In genomic region chr1:169594391-169594790, GRCh38 we compare ENCODE assay signal across 13 cellular contexts. TPM values are rescaled to one million over a fixed set of nuclear protein-coding genes. Genes with fewer than 3 reads are reported as not detected.
A peak's percentile ranks its signal among the peaks of the same experiment; 100 is the strongest.
DNase-seq lines count a peak whose midpoint lies in the region; ATAC-seq and TF ChIP-seq lines count a peak whose summit lies in the region.
"Had no signal": no experiment of that assay in that cellular context is flagged by ENCODE, and none has a peak within 500 bp of the region (broad histone marks: within the 10 kb centered on the region; RNA-seq: fewer than 3 reads in every experiment).

No MANE protein-coding gene starts in this region.

- no peak overlapping the region for H3K4me3 ChIP-seq in breast epithelium

- H3K27me3 Mint-ChIP-seq in activated T-cell treated with anti-CD3 and anti-CD28 coated beads, Interleukin-2, amount 50 U/mL, for 24 hours, result no peaks in the 10 kb centered on the region
- peaks cover 8% of the 10 kb centered on the region for H3K27me3 Mint-ChIP-seq in T-helper 2 cell treated with Interferon-gamma antibody and Interleukin-4, amounts not matched to agents 5 μg/mL and 100 μg/mL, for 36 hours (ENCODE audit: low read depth)
- H3K27me3 Mint-ChIP-seq: memory B cell had no signal

- ATAC-seq in GM21717 (IDR thresholded peaks at IDR 0.05; ENCODE audit: unreplicated experiment), result peak; percentile 65
- peak; percentile 98 for ATAC-seq in stimulated activated effector memory CD8-positive, alpha-beta T cell treated with anti-CD3 and anti-CD28 coated beads, Interleukin-12 subunit alpha, Interleukin-12 subunit beta, amount 100 ng/mL, for 72 hours

- no peak overlapping the region for H3K27ac ChIP-seq in breast epithelium

- no peaks in the 10 kb centered on the region for H3K9me3 ChIP-seq in breast epithelium
- H3K9me3 ChIP-seq: SK-N-SH had no signal

- peak; percentile 57 for DNase-seq in activated T-cell treated with anti-CD3 and anti-CD28 coated beads, Interleukin-2, amount 50 U/mL, for 24 hours
- DNase-seq in activated T-cell treated with anti-CD3 and anti-CD28 coated beads, Interleukin-2, amount 50 U/mL, for 1 hour, result no peak
- DNase-seq in T-helper 2 cell treated with Interferon-gamma antibody and Interleukin-4, amounts not matched to agents 5 μg/mL and 100 μg/mL, for 36 hours (ENCODE audit: low spot score), result peak; percentile 53
- no peak for DNase-seq in stimulated activated effector memory CD8-positive, alpha-beta T cell treated with anti-CD3 and anti-CD28 coated beads, Interleukin-12 subunit alpha, Interleukin-12 subunit beta, amount 100 ng/mL, for 72 hours (ENCODE audit: low spot score in 2 of 2)
- DNase-seq in ureter (ENCODE audit: low spot score) (no peak), NCI-H2196 treated with DMSO at 0.1 percent for 48 hours (lab: John Stamatoyannopoulos, UW; ENCODE audit: unreplicated experiment) (no peak), breast epithelium (ENCODE audit: low spot score in 2 of 2) (no peak)
- DNase-seq: DMS79, hippocampal formation, SK-N-SH had no signal

- H3K4me1 ChIP-seq in breast epithelium, result no peaks in the 10 kb centered on the region

- no peaks in the 10 kb centered on the region for H3K36me3 Mint-ChIP-seq in activated T-cell treated with anti-CD3 and anti-CD28 coated beads, Interleukin-2, amount 50 U/mL, for 24 hours (ENCODE audit: low read depth)
- no peaks in the 10 kb centered on the region for H3K36me3 Mint-ChIP-seq in T-helper 2 cell treated with Interferon-gamma antibody and Interleukin-4, amounts not matched to agents 5 μg/mL and 100 μg/mL, for 36 hours (ENCODE audit: low read depth)
- no peaks in the 10 kb centered on the region for H3K36me3 Mint-ChIP-seq in stimulated activated effector memory CD8-positive, alpha-beta T cell treated with anti-CD3 and anti-CD28 coated beads, Interleukin-12 subunit alpha, Interleukin-12 subunit beta, amount 100 ng/mL, for 72 hours
- H3K36me3 Mint-ChIP-seq: memory B cell had no signal

- H3K27ac Mint-ChIP-seq in activated T-cell treated with anti-CD3 and anti-CD28 coated beads, Interleukin-2, amount 50 U/mL, for 24 hours, result peak overlapping the region; percentile 87
- no peak overlapping the region for H3K27ac Mint-ChIP-seq in T-helper 2 cell treated with Interferon-gamma antibody and Interleukin-4, amounts not matched to agents 5 μg/mL and 100 μg/mL, for 36 hours
- no peak overlapping the region for H3K27ac Mint-ChIP-seq in stimulated activated effector memory CD8-positive, alpha-beta T cell treated with anti-CD3 and anti-CD28 coated beads, Interleukin-12 subunit alpha, Interleukin-12 subunit beta, amount 100 ng/mL, for 72 hours
- H3K27ac Mint-ChIP-seq: memory B cell had no signal

- no peaks in the 10 kb centered on the region for H3K9me3 Mint-ChIP-seq in activated T-cell treated with anti-CD3 and anti-CD28 coated beads, Interleukin-2, amount 50 U/mL, for 24 hours
- H3K9me3 Mint-ChIP-seq in T-helper 2 cell treated with Interferon-gamma antibody and Interleukin-4, amounts not matched to agents 5 μg/mL and 100 μg/mL, for 36 hours, result no peaks in the 10 kb centered on the region
- H3K9me3 Mint-ChIP-seq in stimulated activated effector memory CD8-positive, alpha-beta T cell treated with anti-CD3 and anti-CD28 coated beads, Interleukin-12 subunit alpha, Interleukin-12 subunit beta, amount 100 ng/mL, for 72 hours, result no peaks in the 10 kb centered on the region
- H3K9me3 Mint-ChIP-seq: memory B cell had no signal

- TF ChIP-seq CTCF in breast epithelium (IDR thresholded peaks at IDR 0.05), result no peak

- TF ChIP-seq POLR2A in breast epithelium (IDR thresholded peaks at IDR 0.05), result no peak

- H3K4me3 Mint-ChIP-seq in activated T-cell treated with anti-CD3 and anti-CD28 coated beads, Interleukin-2, amount 50 U/mL, for 24 hours, result peak overlapping the region; percentile 63
- H3K4me3 Mint-ChIP-seq in T-helper 2 cell treated with Interferon-gamma antibody and Interleukin-4, amounts not matched to agents 5 μg/mL and 100 μg/mL, for 36 hours, result peak overlapping the region; percentile 9
- H3K4me3 Mint-ChIP-seq in stimulated activated effector memory CD8-positive, alpha-beta T cell treated with anti-CD3 and anti-CD28 coated beads, Interleukin-12 subunit alpha, Interleukin-12 subunit beta, amount 100 ng/mL, for 72 hours, result peak overlapping the region; percentile 46
- H3K4me3 Mint-ChIP-seq: memory B cell had no signal

- intact Hi-C loops in breast epithelium (cut with DNase I; ENCODE audit: low total_unique reads), result no loop called here

- H3K4me1 Mint-ChIP-seq in activated T-cell treated with anti-CD3 and anti-CD28 coated beads, Interleukin-2, amount 50 U/mL, for 24 hours (ENCODE audit: low read depth), result peaks cover 73% of the 10 kb centered on the region
- H3K4me1 Mint-ChIP-seq in T-helper 2 cell treated with Interferon-gamma antibody and Interleukin-4, amounts not matched to agents 5 μg/mL and 100 μg/mL, for 36 hours (ENCODE audit: low read depth), result peaks cover 17% of the 10 kb centered on the region
- peaks cover 24% of the 10 kb centered on the region for H3K4me1 Mint-ChIP-seq in stimulated activated effector memory CD8-positive, alpha-beta T cell treated with anti-CD3 and anti-CD28 coated beads, Interleukin-12 subunit alpha, Interleukin-12 subunit beta, amount 100 ng/mL, for 72 hours
- H3K4me1 Mint-ChIP-seq: memory B cell had no signal

- no peaks in the 10 kb centered on the region for H3K27me3 ChIP-seq in breast epithelium

- no peaks in the 10 kb centered on the region for H3K36me3 ChIP-seq in breast epithelium

RNA-seq across cellular contexts. Expression of gene F5, which starts 8.1 kb away (rescaled TPM):
- total RNA-seq in ureter, result 1.7 TPM
- 1 to 10 TPM in 2 of 3 donors, under 1 TPM in 1; 0.44 to 7.4 (median 1.3) TPM for total RNA-seq in breast epithelium
- total RNA-seq: bronchial epithelial cell had no signal

RNA-seq across cellular contexts. Expression of gene SELP, which starts 35.5 kb away (rescaled TPM):
- total RNA-seq in ureter (24.0 TPM), breast epithelium (10 to 100 TPM in 2 of 3 donors, 1 to 10 TPM in 1; 5.4 to 13.1 (median 10.1) TPM)
- total RNA-seq: bronchial epithelial cell had no signal

Comparison
In these comparisons a context has a peak if more than half of its experiments do, and no peak if none do; other contexts are left out.
1. DNase-seq: peak in activated T-cell treated with anti-CD3 and anti-CD28 coated beads, Interleukin-2, amount 50 U/mL, for 24 hours (single experiment) and T-helper 2 cell treated with Interferon-gamma antibody and Interleukin-4, amounts not matched to agents 5 μg/mL and 100 μg/mL, for 36 hours (single experiment); none in activated T-cell treated with anti-CD3 and anti-CD28 coated beads, Interleukin-2, amount 50 U/mL, for 1 hour (single experiment), stimulated activated effector memory CD8-positive, alpha-beta T cell treated with anti-CD3 and anti-CD28 coated beads, Interleukin-12 subunit alpha, Interleukin-12 subunit beta, amount 100 ng/mL, for 72 hours (0 of 2), ureter (single experiment), NCI-H2196 treated with DMSO at 0.1 percent for 48 hours (single experiment) and breast epithelium (0 of 2).
2. H3K4me3 Mint-ChIP-seq: peak in every context shown above with its lines; median percentile 63 in activated T-cell treated with anti-CD3 and anti-CD28 coated beads, Interleukin-2, amount 50 U/mL, for 24 hours; 46 in stimulated activated effector memory CD8-positive, alpha-beta T cell treated with anti-CD3 and anti-CD28 coated beads, Interleukin-12 subunit alpha, Interleukin-12 subunit beta, amount 100 ng/mL, for 72 hours; 9 in T-helper 2 cell treated with Interferon-gamma antibody and Interleukin-4, amounts not matched to agents 5 μg/mL and 100 μg/mL, for 36 hours.